Comparison of ENCODE assay signal across 30 cellular contexts in genomic region chr10:34474555-34474954, GRCh38.
"Had no signal": no experiment of that assay in that cellular context is flagged by ENCODE, and none has a peak within 500 bp of the region (broad histone marks: within the 10 kb centered on the region; RNA-seq: fewer than 3 reads in every experiment).

No MANE protein-coding gene starts in this region.

- H3K36me3 ChIP-seq: ovary, spleen, thoracic aorta, tibial nerve, upper lobe of left lung had no signal

- H3K4me3 Mint-ChIP-seq: central memory CD8-positive, alpha-beta T cell; memory B cell; naive thymus-derived CD4-positive, alpha-beta T cell; nephron progenitor cell; stimulated activated memory B cell treated with anti-CD40 and anti-IgM and Interleukin-4, amounts not matched to agents 10 μg/mL and 1 μg/mL and 100 μg/mL, for 72 hours; stimulated activated naive CD8-positive, alpha-beta T cell treated with anti-CD3 and anti-CD28 coated beads, Interleukin-15, Interleukin-2, amounts not matched to agents 100 ng/mL and 50 ng/mL, for 24 hours had no signal

- H3K27ac ChIP-seq: coronary artery, gastroesophageal sphincter, heart left ventricle, lower lobe of right lung, ovary, psoas muscle, skin epidermis, spleen, thoracic aorta had no signal

- H3K27me3 ChIP-seq: gastroesophageal sphincter, heart left ventricle, hepatocyte, ovary, spleen, tibial nerve, upper lobe of left lung had no signal

- DNase-seq: dermis blood vessel endothelial cell; effector memory CD4-positive, alpha-beta T cell; erythroblast; heart left ventricle; kidney glomerular epithelial cell; left colon; left ventricle myocardium superior; lower lobe of right lung; mucosa of descending colon; naive thymus-derived CD4-positive, alpha-beta T cell; nephron progenitor cell; nucleus accumbens; ovary; posterior cingulate gyrus; psoas muscle; right cardiac atrium; spleen; stimulated activated CD4-positive, alpha-beta T cell treated with anti-CD3 and anti-CD28 coated beads, Interleukin-4, amount 100 ng/mL, for 4 hours; upper lobe of left lung had no signal

- H3K4me2 ChIP-seq: hepatocyte had no signal

- ATAC-seq: naive thymus-derived CD4-positive, alpha-beta T cell; right cardiac atrium; stimulated activated memory B cell treated with anti-CD40 and anti-IgM and Interleukin-4, amounts not matched to agents 10 μg/mL and 1 μg/mL and 100 μg/mL, for 72 hours had no signal

- H3K4me1 ChIP-seq: psoas muscle, spleen had no signal

- H3K9me3 ChIP-seq: gastroesophageal sphincter, heart left ventricle, lower lobe of right lung, mucosa of descending colon, ovary, psoas muscle, spleen, thoracic aorta, tibial nerve, upper lobe of left lung had no signal

- H3K27ac Mint-ChIP-seq: memory B cell; naive thymus-derived CD4-positive, alpha-beta T cell; stimulated activated memory B cell treated with anti-CD40 and anti-IgM and Interleukin-4, amounts not matched to agents 10 μg/mL and 1 μg/mL and 100 μg/mL, for 72 hours; stimulated activated naive CD8-positive, alpha-beta T cell treated with anti-CD3 and anti-CD28 coated beads, Interleukin-15, Interleukin-2, amounts not matched to agents 100 ng/mL and 50 ng/mL, for 24 hours had no signal

- H3K36me3 Mint-ChIP-seq: memory B cell; naive thymus-derived CD4-positive, alpha-beta T cell; stimulated activated memory B cell treated with anti-CD40 and anti-IgM and Interleukin-4, amounts not matched to agents 10 μg/mL and 1 μg/mL and 100 μg/mL, for 72 hours had no signal

- H3K4me1 Mint-ChIP-seq: central memory CD8-positive, alpha-beta T cell; memory B cell; naive thymus-derived CD4-positive, alpha-beta T cell; stimulated activated memory B cell treated with anti-CD40 and anti-IgM and Interleukin-4, amounts not matched to agents 10 μg/mL and 1 μg/mL and 100 μg/mL, for 72 hours had no signal

- FAIRE-seq: urothelium cell line had no signal

- H3K27me3 Mint-ChIP-seq: central memory CD8-positive, alpha-beta T cell; stimulated activated memory B cell treated with anti-CD40 and anti-IgM and Interleukin-4, amounts not matched to agents 10 μg/mL and 1 μg/mL and 100 μg/mL, for 72 hours; stimulated activated naive CD8-positive, alpha-beta T cell treated with anti-CD3 and anti-CD28 coated beads, Interleukin-15, Interleukin-2, amounts not matched to agents 100 ng/mL and 50 ng/mL, for 24 hours had no signal

- H2AFZ ChIP-seq: hepatocyte had no signal

- H3K4me3 ChIP-seq: coronary artery, gastroesophageal sphincter, heart left ventricle, hepatocyte, lower lobe of right lung, mucosa of descending colon, ovary, psoas muscle, skin epidermis, spleen, thoracic aorta, tibial nerve, upper lobe of left lung had no signal

- H3K9me3 Mint-ChIP-seq: central memory CD8-positive, alpha-beta T cell; naive thymus-derived CD4-positive, alpha-beta T cell; nephron progenitor cell; stimulated activated memory B cell treated with anti-CD40 and anti-IgM and Interleukin-4, amounts not matched to agents 10 μg/mL and 1 μg/mL and 100 μg/mL, for 72 hours; stimulated activated naive CD8-positive, alpha-beta T cell treated with anti-CD3 and anti-CD28 coated beads, Interleukin-15, Interleukin-2, amounts not matched to agents 100 ng/mL and 50 ng/mL, for 24 hours had no signal
